ENCODE assay signal across 25 cellular contexts in genomic region chr3:187677604-187678003, GRCh38. TPM values are rescaled to one million over a fixed set of nuclear protein-coding genes. Genes with fewer than 3 reads are reported as not detected.
"Had no signal": no experiment of that assay in that cellular context is flagged by ENCODE, and none has a peak within 500 bp of the region (broad histone marks: within the 10 kb centered on the region; RNA-seq: fewer than 3 reads in every experiment).

No MANE protein-coding gene starts in this region.

- H3K36me3 ChIP-seq: colonic mucosa, gastrocnemius medialis, heart left ventricle, ovary, stomach, vagina had no signal

- ATAC-seq: activated naive CD8-positive, alpha-beta T cell treated with anti-CD3 and anti-CD28 coated beads, Interleukin-2, amount 50 U/mL, for 24 hours; activated T-cell treated with anti-CD3 and anti-CD28 coated beads, Interleukin-2, amount 50 U/mL, for 4 hours; gastrocnemius medialis; heart left ventricle; naive thymus-derived CD4-positive, alpha-beta T cell; sciatic nerve; stimulated activated effector memory CD8-positive, alpha-beta T cell treated with anti-CD3 and anti-CD28 coated beads, Interleukin-12 subunit alpha, Interleukin-12 subunit beta, amount 100 ng/mL, for 72 hours had no signal

- H3K36me3 Mint-ChIP-seq: activated naive CD4-positive, alpha-beta T cell treated with anti-CD3 and anti-CD28 coated beads, Interleukin-2, amount 10 ng/mL, durations not matched to agents 7 days and 5 days; naive thymus-derived CD4-positive, alpha-beta T cell; stimulated activated effector memory CD8-positive, alpha-beta T cell treated with anti-CD3 and anti-CD28 coated beads, Interleukin-12 subunit alpha, Interleukin-12 subunit beta, amount 100 ng/mL, for 72 hours had no signal

- H3K9me3 ChIP-seq: colonic mucosa, gastrocnemius medialis, heart left ventricle, ovary, stomach, vagina had no signal

- H3K4me1 Mint-ChIP-seq: activated naive CD4-positive, alpha-beta T cell treated with anti-CD3 and anti-CD28 coated beads, Interleukin-2, amount 10 ng/mL, durations not matched to agents 7 days and 5 days; activated naive CD8-positive, alpha-beta T cell treated with anti-CD3 and anti-CD28 coated beads, Interleukin-2, amount 50 U/mL, for 24 hours had no signal

- H3K9me3 Mint-ChIP-seq: activated naive CD4-positive, alpha-beta T cell treated with anti-CD3 and anti-CD28 coated beads, Interleukin-2, amount 10 ng/mL, durations not matched to agents 7 days and 5 days; activated naive CD8-positive, alpha-beta T cell treated with anti-CD3 and anti-CD28 coated beads, Interleukin-2, amount 50 U/mL, for 24 hours; activated T-cell treated with anti-CD3 and anti-CD28 coated beads, Interleukin-2, amount 50 U/mL, for 4 hours; central memory CD8-positive, alpha-beta T cell; naive thymus-derived CD4-positive, alpha-beta T cell; stimulated activated effector memory CD8-positive, alpha-beta T cell treated with anti-CD3 and anti-CD28 coated beads, Interleukin-12 subunit alpha, Interleukin-12 subunit beta, amount 100 ng/mL, for 72 hours had no signal

- H3K4me3 ChIP-seq: colonic mucosa, gastrocnemius medialis, heart left ventricle, ovary, stomach, vagina had no signal

- H3K27me3 ChIP-seq: colonic mucosa, ovary, vagina had no signal

- H3K4me3 Mint-ChIP-seq: activated naive CD4-positive, alpha-beta T cell treated with anti-CD3 and anti-CD28 coated beads, Interleukin-2, amount 10 ng/mL, durations not matched to agents 7 days and 5 days; activated naive CD8-positive, alpha-beta T cell treated with anti-CD3 and anti-CD28 coated beads, Interleukin-2, amount 50 U/mL, for 24 hours; activated T-cell treated with anti-CD3 and anti-CD28 coated beads, Interleukin-2, amount 50 U/mL, for 4 hours; central memory CD8-positive, alpha-beta T cell; naive thymus-derived CD4-positive, alpha-beta T cell; stimulated activated effector memory CD8-positive, alpha-beta T cell treated with anti-CD3 and anti-CD28 coated beads, Interleukin-12 subunit alpha, Interleukin-12 subunit beta, amount 100 ng/mL, for 72 hours had no signal

- H3K27ac ChIP-seq: colonic mucosa, gastrocnemius medialis, heart left ventricle, ovary, stomach, vagina, VCaP had no signal

- H3K27ac Mint-ChIP-seq: activated naive CD4-positive, alpha-beta T cell treated with anti-CD3 and anti-CD28 coated beads, Interleukin-2, amount 10 ng/mL, durations not matched to agents 7 days and 5 days; activated naive CD8-positive, alpha-beta T cell treated with anti-CD3 and anti-CD28 coated beads, Interleukin-2, amount 50 U/mL, for 24 hours; naive thymus-derived CD4-positive, alpha-beta T cell; stimulated activated effector memory CD8-positive, alpha-beta T cell treated with anti-CD3 and anti-CD28 coated beads, Interleukin-12 subunit alpha, Interleukin-12 subunit beta, amount 100 ng/mL, for 72 hours had no signal

- H3K4me1 ChIP-seq: colonic mucosa, gastrocnemius medialis, vagina had no signal

- DNase-seq: activated CD4-positive, alpha-beta T cell treated with anti-CD3 and anti-CD28 coated beads, Interleukin-2, amount 50 U/mL, for 1 hour; activated CD4-positive, CD25-positive, alpha-beta regulatory T cell treated with anti-CD3 and anti-CD28 coated beads, Interleukin-2, amount 50 U/mL, for 72 hours; activated CD8-positive, alpha-beta memory T cell treated with anti-CD3 and anti-CD28 coated beads, Interleukin-2, amount 50 U/mL, for 4 hours; activated naive CD4-positive, alpha-beta T cell treated with anti-CD3 and anti-CD28 coated beads, Interleukin-2, amount 10 ng/mL, durations not matched to agents 7 days and 5 days; activated naive CD8-positive, alpha-beta T cell treated with anti-CD3 and anti-CD28 coated beads, Interleukin-2, amount 50 U/mL, for 24 hours; activated T-cell treated with anti-CD3 and anti-CD28 coated beads, Interleukin-2, amount 50 U/mL, for 4 hours; aorta; colonic mucosa; gastrocnemius medialis; heart left ventricle; mesenchymal stem cell; naive thymus-derived CD4-positive, alpha-beta T cell; ovary; stimulated activated CD4-positive, alpha-beta T cell treated with anti-CD3 and anti-CD28 coated beads, Interleukin-4, amount 100 ng/mL, for 24 hours; stomach; trophoblast cell had no signal

RNA-seq across cellular contexts. Expression of gene SST, which starts 7.4 kb away (rescaled TPM):
- total RNA-seq: activated T-cell treated with anti-CD3 and anti-CD28 coated beads, Interleukin-2, amount 50 U/mL, for 4 hours; aorta; gastrocnemius medialis; heart left ventricle; lower leg skin; naive thymus-derived CD4-positive, alpha-beta T cell; sciatic nerve had no signal
- polyA plus RNA-seq: heart left ventricle; naive thymus-derived CD4-positive, alpha-beta T cell had no signal

RNA-seq across cellular contexts. Expression of gene RTP2, which starts 24.8 kb away (rescaled TPM):
- total RNA-seq: activated T-cell treated with anti-CD3 and anti-CD28 coated beads, Interleukin-2, amount 50 U/mL, for 4 hours; aorta; colonic mucosa; epithelial cell of proximal tubule; heart left ventricle; lower leg skin; mucosa of gallbladder; naive thymus-derived CD4-positive, alpha-beta T cell; ovary; sciatic nerve; stomach; temporal lobe; vagina had no signal
- polyA plus RNA-seq: aorta; heart left ventricle; naive thymus-derived CD4-positive, alpha-beta T cell; ovary; stomach had no signal
